In genomic region chr17:74566132-74566753, GRCh38 we compare ENCODE assay signal across 10 cellular contexts. TPM values are rescaled to one million over a fixed set of nuclear protein-coding genes. Genes with fewer than 3 reads are reported as not detected.
DNase-seq lines count a peak whose midpoint lies in the region; ATAC-seq and TF ChIP-seq lines count a peak whose summit lies in the region.
"Had no signal": no experiment of that assay in that cellular context is flagged by ENCODE, and none has a peak within 500 bp of the region (broad histone marks: within the 10 kb centered on the region; RNA-seq: fewer than 3 reads in every experiment).

No MANE protein-coding gene starts in this region.

- H3K4me1 Mint-ChIP-seq in CD4-positive, CD25-positive, alpha-beta regulatory T cell, result peaks cover 0 to 2% (median 1%) of the 10 kb centered on the region in 4 donors
- H3K4me1 Mint-ChIP-seq in neural crest cell, result no peaks in the 10 kb centered on the region

- peaks cover 0 to 2% (median 0%) of the 10 kb centered on the region in 7 donors for H3K9me3 Mint-ChIP-seq in CD4-positive, CD25-positive, alpha-beta regulatory T cell
- peaks cover 3% of the 10 kb centered on the region for H3K9me3 Mint-ChIP-seq in neural crest cell

- H3K4me3 Mint-ChIP-seq in CD4-positive, CD25-positive, alpha-beta regulatory T cell, result no peak overlapping the region
- H3K4me3 Mint-ChIP-seq in neural crest cell, result no peak overlapping the region

- no peak overlapping the region for H3K4me3 ChIP-seq in CD4-positive, CD25-positive, alpha-beta regulatory T cell (ENCODE audit: low read depth, low read length)

- TF ChIP-seq CTCF in neural crest cell (conservative IDR thresholded peaks at IDR 0.05), result peak; percentile 66

- peaks cover 21% of the 10 kb centered on the region for H3K27me3 Mint-ChIP-seq in CD4-positive, CD25-positive, alpha-beta regulatory T cell
- H3K27me3 Mint-ChIP-seq in neural crest cell (ENCODE audit: low read depth), result peaks cover 52% of the 10 kb centered on the region

- H3K27me3 ChIP-seq in CD4-positive, CD25-positive, alpha-beta regulatory T cell (ENCODE audit: control insufficient read depth, insufficient read depth, low read length), result peaks cover 6% of the 10 kb centered on the region

- DNase-seq in CD4-positive, CD25-positive, alpha-beta regulatory T cell, result peak in 2 of 3 donors; percentile 6 to 50
- peak; percentile 66 for DNase-seq in H4 (ENCODE audit: low spot score)
- peak; percentile 34 to 40 for DNase-seq in SHP77 (lab: John Stamatoyannopoulos, UW)
- peak; percentile 77 for DNase-seq in ecto neural progenitor cell (ENCODE audit: low spot score)
- peak; percentile 43 for DNase-seq in neural crest cell (ENCODE audit: low read depth, low spot score)
- DNase-seq: IMR-90 had no signal

- H3K27ac Mint-ChIP-seq in CD4-positive, CD25-positive, alpha-beta regulatory T cell, result no peak overlapping the region
- H3K27ac Mint-ChIP-seq in neural crest cell (ENCODE audit: unreplicated experiment), result no peak overlapping the region

- no peaks in the 10 kb centered on the region for H3K4me1 ChIP-seq in CD4-positive, CD25-positive, alpha-beta regulatory T cell (ENCODE audit: control insufficient read depth, insufficient read depth, low read length, poor library complexity, severe bottlenecking)

- no peaks in the 10 kb centered on the region for H3K9me3 ChIP-seq in CD4-positive, CD25-positive, alpha-beta regulatory T cell (ENCODE audit: control insufficient read depth in 2 of 2, low read length in 2 of 2)

- no peak overlapping the region for H3K27ac ChIP-seq in CD4-positive, CD25-positive, alpha-beta regulatory T cell (ENCODE audit: insufficient read depth, low read length, poor library complexity, severe bottlenecking)

- no peaks in the 10 kb centered on the region for H3K36me3 ChIP-seq in CD4-positive, CD25-positive, alpha-beta regulatory T cell (ENCODE audit: control insufficient read depth, insufficient read depth, low read length)

- ATAC-seq in CD4-positive, CD25-positive, alpha-beta regulatory T cell (ENCODE audit: low read depth in 2 of 2), result no peak
- ATAC-seq in HG02852 (IDR thresholded peaks at IDR 0.05; ENCODE audit: unreplicated experiment) (no peak), HG02571 (IDR thresholded peaks at IDR 0.05; ENCODE audit: unreplicated experiment) (no peak), HG03571 (IDR thresholded peaks at IDR 0.05; ENCODE audit: unreplicated experiment) (no peak)

- H3K36me3 Mint-ChIP-seq in CD4-positive, CD25-positive, alpha-beta regulatory T cell, result no peaks in the 10 kb centered on the region
- H3K36me3 Mint-ChIP-seq in neural crest cell (ENCODE audit: low read depth), result no peaks in the 10 kb centered on the region

RNA-seq across cellular contexts. Expression of gene CD300H, which starts 1.1 kb away (rescaled TPM):
- total RNA-seq in CD4-positive, CD25-positive, alpha-beta regulatory T cell, result not detected
- under 1 TPM in 1 of 4 donors, not detected in 3; 0.37 TPM for polyA plus RNA-seq in CD4-positive, CD25-positive, alpha-beta regulatory T cell
- 0.78 TPM in 1 of 2 replicates, not detected in the other for total RNA-seq in H4 (2014; rRNA removed; shearing (Covaris generic))
- total RNA-seq in neural crest cell, result not detected in 2 replicates
- total RNA-seq: IMR-90, urinary bladder had no signal
- polyA plus RNA-seq: IMR-90 had no signal

RNA-seq across cellular contexts. Expression of gene CD300C, which starts 20.3 kb away (rescaled TPM):
- total RNA-seq in CD4-positive, CD25-positive, alpha-beta regulatory T cell, result not detected
- under 1 TPM in 1 of 4 donors, not detected in 3; 0.15 TPM for polyA plus RNA-seq in CD4-positive, CD25-positive, alpha-beta regulatory T cell
- total RNA-seq in H4 (2014; rRNA removed; shearing (Covaris generic)), result 0.37 and 0.45 TPM in 2 replicates
- total RNA-seq in neural crest cell, result not detected in 2 replicates
- total RNA-seq: IMR-90 had no signal
- polyA plus RNA-seq: IMR-90 had no signal

RNA-seq across cellular contexts. Expression of gene CD300LD, which starts 25.8 kb away (rescaled TPM):
- not detected for total RNA-seq in CD4-positive, CD25-positive, alpha-beta regulatory T cell
- polyA plus RNA-seq in CD4-positive, CD25-positive, alpha-beta regulatory T cell, result not detected
- total RNA-seq in H4 (2014; rRNA removed; shearing (Covaris generic)), result not detected in 2 replicates
- not detected in 2 replicates for total RNA-seq in neural crest cell
- total RNA-seq: IMR-90, urinary bladder had no signal
- polyA plus RNA-seq: IMR-90, urinary bladder had no signal

RNA-seq across cellular contexts. Expression of gene CD300LB, which starts 35.0 kb away (rescaled TPM):
- not detected for total RNA-seq in CD4-positive, CD25-positive, alpha-beta regulatory T cell
- polyA plus RNA-seq in CD4-positive, CD25-positive, alpha-beta regulatory T cell, result not detected
- total RNA-seq in H4 (2014; rRNA removed; shearing (Covaris generic)), result not detected in 2 replicates
- not detected in 2 replicates for total RNA-seq in neural crest cell
- total RNA-seq: IMR-90, urinary bladder had no signal
- polyA plus RNA-seq: IMR-90 had no signal

RNA-seq across cellular contexts. Expression of gene CD300E, which starts 57.3 kb away (rescaled TPM):
- total RNA-seq in CD4-positive, CD25-positive, alpha-beta regulatory T cell, result not detected
- polyA plus RNA-seq in CD4-positive, CD25-positive, alpha-beta regulatory T cell, result under 1 TPM in 2 of 4 donors, not detected in 2; 0.06 to 0.08 TPM
- total RNA-seq in H4 (2014; rRNA removed; shearing (Covaris generic)), result not detected in 2 replicates
- total RNA-seq in neural crest cell, result not detected in 2 replicates
- total RNA-seq: IMR-90 had no signal
- polyA plus RNA-seq: IMR-90 had no signal
